20 cellular contexts compared by ENCODE assay signal in the genomic region with DNA sequence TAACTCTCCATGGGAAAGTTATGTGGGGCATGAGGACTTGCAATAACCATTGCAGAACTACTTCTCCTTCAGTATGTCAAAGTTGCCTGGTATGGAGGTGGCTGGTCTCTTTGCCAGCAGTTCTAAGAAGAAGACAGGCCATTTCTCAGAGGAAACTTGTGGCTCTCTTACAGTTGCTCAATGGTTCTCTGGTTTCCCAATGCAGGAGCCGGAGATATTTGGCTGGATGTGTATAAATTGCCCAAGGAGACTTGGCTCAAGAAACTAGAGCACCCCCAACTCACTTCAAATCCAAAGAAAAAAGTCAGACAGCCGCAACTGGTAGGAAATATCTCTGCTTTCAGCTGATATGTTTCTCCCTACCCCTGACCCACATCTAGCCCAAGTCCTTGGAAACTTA. TPM values are rescaled to one million over a fixed set of nuclear protein-coding genes. Genes with fewer than 3 reads are reported as not detected.
DNase-seq lines count a peak whose midpoint lies in the region; ATAC-seq and TF ChIP-seq lines count a peak whose summit lies in the region.
"Had no signal": no experiment of that assay in that cellular context is flagged by ENCODE, and none has a peak within 500 bp of the region (broad histone marks: within the 10 kb centered on the region; RNA-seq: fewer than 3 reads in every experiment).

No MANE protein-coding gene starts in this region.

- peaks cover 0 to 21% (median 11%) of the 10 kb centered on the region in 5 donors for H3K4me1 ChIP-seq in subcutaneous abdominal adipose tissue (ENCODE audit: control insufficient read depth in 5 of 5, insufficient read depth in 5 of 5, low read length in 5 of 5)
- H3K4me1 ChIP-seq: SJSA1 had no signal

- DNase-seq in NOMO-1 (lab: John Stamatoyannopoulos, UW; ENCODE audit: unreplicated experiment in 2 of 2) (peak; percentile 5 to 8), NOMO-1 treated with dmso at 0.1 percent for 144 hours (lab: John Stamatoyannopoulos, UW; ENCODE audit: unreplicated experiment) (no peak), SKM-1 treated with dmso at 0.1 percent for 144 hours (lab: John Stamatoyannopoulos, UW; ENCODE audit: unreplicated experiment) (peak; percentile 56), fibroblast of the aortic adventitia (ENCODE audit: low read depth) (peak; percentile 25), GM20000 (ENCODE audit: low spot score) (no peak)
- no peak for DNase-seq in effector memory CD8-positive, alpha-beta T cell
- DNase-seq: C1 segment of cervical spinal cord, DMS153, GOT3, NCI-H1105 treated with DMSO at 0.1 percent for 48 hours, NCI-H187 treated with DMSO at 0.1 percent for 48 hours, NCI-H446 treated with DMSO at 0.1 percent for 48 hours, NCI-H82 had no signal

- TF ChIP-seq CTCF in fibroblast of the aortic adventitia (IDR thresholded peaks at IDR 0.05; ENCODE audit: insufficient read depth, low read length) (no peak), GM20000 (IDR thresholded peaks at IDR 0.05; ENCODE audit: extremely low read depth, missing control alignments) (no peak)

- peak overlapping the region; percentile 85 for H3K27ac ChIP-seq in subcutaneous abdominal adipose tissue (ENCODE audit: low read depth, low read length)
- H3K27ac ChIP-seq: 22Rv1, RWPE1, SJSA1 had no signal

- H3K27me3 ChIP-seq in subcutaneous abdominal adipose tissue (ENCODE audit: control insufficient read depth in 5 of 5, insufficient read depth in 4 of 5, low read length in 5 of 5) = no peaks in the 10 kb centered on the region

- peaks cover 3% of the 10 kb centered on the region for H3K36me3 Mint-ChIP-seq in effector memory CD8-positive, alpha-beta T cell (ENCODE audit: insufficient read depth)

- H3K36me3 ChIP-seq in subcutaneous abdominal adipose tissue (ENCODE audit: control insufficient read depth in 5 of 5, insufficient read depth in 5 of 5, low read length in 5 of 5) = no peaks in the 10 kb centered on the region
- H3K36me3 ChIP-seq: SJSA1 had no signal

- ATAC-seq in HG02763 (IDR thresholded peaks at IDR 0.05; ENCODE audit: unreplicated experiment) = no peak
- no peak for ATAC-seq in effector memory CD8-positive, alpha-beta T cell (replicated peaks)
- ATAC-seq: GM12878 had no signal

- H3K9me3 ChIP-seq in subcutaneous abdominal adipose tissue (ENCODE audit: control insufficient read depth in 5 of 5, low read length in 5 of 5) = peaks cover 0 to 4% (median 0%) of the 10 kb centered on the region in 5 donors
- H3K9me3 ChIP-seq: SJSA1 had no signal

- no peak overlapping the region for H3K27ac Mint-ChIP-seq in effector memory CD8-positive, alpha-beta T cell

- no peak overlapping the region for H3K4me3 ChIP-seq in fibroblast of the aortic adventitia (ENCODE audit: low read depth, low read length)
- no peak overlapping the region for H3K4me3 ChIP-seq in subcutaneous abdominal adipose tissue (ENCODE audit: low read depth in 1 of 5, low read length in 5 of 5)
- H3K4me3 ChIP-seq: GM12878, SJSA1 had no signal

- H3K9me3 Mint-ChIP-seq in effector memory CD8-positive, alpha-beta T cell = no peaks in the 10 kb centered on the region

- H3K27me3 Mint-ChIP-seq in effector memory CD8-positive, alpha-beta T cell = peaks cover 0 to 2% of the 10 kb centered on the region in 2 donors

- no peaks in the 10 kb centered on the region for H3K4me1 Mint-ChIP-seq in effector memory CD8-positive, alpha-beta T cell (ENCODE audit: low read depth in 2 of 2)

- H3K4me3 Mint-ChIP-seq in effector memory CD8-positive, alpha-beta T cell = no peak overlapping the region

- H3K9ac ChIP-seq in subcutaneous abdominal adipose tissue (ENCODE audit: low read length in 5 of 5) = peak overlapping the region in 2 of 5 donors; percentile 47 to 71

RNA-seq across cellular contexts. Expression of a gene that starts 24.2 kb away (rescaled TPM):
- total RNA-seq in fibroblast of the aortic adventitia (ENCODE audit: low replicate concordance) = 0.09 and 0.49 TPM in 2 replicates
- total RNA-seq: GM12878, HT1080 had no signal

RNA-seq across cellular contexts. Expression of a gene that starts 24.2 kb away (rescaled TPM):
- total RNA-seq in fibroblast of the aortic adventitia (ENCODE audit: low replicate concordance) = 8.7 and 13.0 TPM in 2 replicates

RNA-seq across cellular contexts. Expression of a gene that starts 35.6 kb away (rescaled TPM):
- total RNA-seq in fibroblast of the aortic adventitia (ENCODE audit: low replicate concordance) = 0.27 and 0.41 TPM in 2 replicates
- total RNA-seq: HT1080, SJSA1 had no signal

RNA-seq across cellular contexts. Expression of a gene that starts 36.3 kb away (rescaled TPM):
- 0.45 and 0.49 TPM in 2 replicates for total RNA-seq in fibroblast of the aortic adventitia (ENCODE audit: low replicate concordance)

RNA-seq across cellular contexts. Expression of a gene that starts 59.5 kb away (rescaled TPM):
- total RNA-seq in fibroblast of the aortic adventitia (ENCODE audit: low replicate concordance) = 10.6 and 22.1 TPM in 2 replicates

Comparison
In these comparisons a context has a peak if more than half of its experiments do, and no peak if none do; other contexts are left out.
1. DNase-seq: peak in NOMO-1 (2 of 2), SKM-1 treated with dmso at 0.1 percent for 144 hours (single experiment) and fibroblast of the aortic adventitia (single experiment); none in NOMO-1 treated with dmso at 0.1 percent for 144 hours (single experiment), GM20000 (single experiment) and effector memory CD8-positive, alpha-beta T cell (0 of 3).